16 cellular contexts compared by ENCODE assay signal in genomic region chr15:84783493-84784251, GRCh38. TPM values are rescaled to one million over a fixed set of nuclear protein-coding genes. Genes with fewer than 3 reads are reported as not detected.
DNase-seq lines count a peak whose midpoint lies in the region; TF ChIP-seq lines count a peak whose summit lies in the region.
"Had no signal": no experiment of that assay in that cellular context is flagged by ENCODE, and none has a peak within 500 bp of the region (broad histone marks: within the 10 kb centered on the region; RNA-seq: fewer than 3 reads in every experiment).

No MANE protein-coding gene starts in this region.

- H3K27me3 Mint-ChIP-seq in HFFc6 (ENCODE audit: insufficient read depth), result no peaks in the 10 kb centered on the region; the same call in 1 of the 2 replicates
- no peaks in the 10 kb centered on the region for H3K27me3 Mint-ChIP-seq in chondrocyte (ENCODE audit: low read depth)
- no peaks in the 10 kb centered on the region for H3K27me3 Mint-ChIP-seq in neural progenitor cell (ENCODE audit: insufficient read depth, low read depth)
- H3K27me3 Mint-ChIP-seq: CD4-positive, CD25-positive, alpha-beta regulatory T cell; stimulated activated memory B cell treated with anti-CD40 and anti-IgM and Interleukin-4, amounts not matched to agents 10 μg/mL and 1 μg/mL and 100 μg/mL, for 72 hours; type B pancreatic cell had no signal

- TF ChIP-seq CTCF in HFFc6 (IDR thresholded peaks at IDR 0.05), result peak; percentile 43
- TF ChIP-seq CTCF in chondrocyte (IDR thresholded peaks at IDR 0.05), result peak; percentile 11
- TF ChIP-seq CTCF in neural progenitor cell (IDR thresholded peaks at IDR 0.05), result peak; percentile 34

- no peak overlapping the region for H2AFZ ChIP-seq in neural progenitor cell (replicated peaks)

- no peak overlapping the region for H3K4me3 ChIP-seq in neural progenitor cell
- H3K4me3 ChIP-seq: ascending aorta had no signal

- H3K36me3 Mint-ChIP-seq in HFFc6 (ENCODE audit: low read depth) (peaks cover 26% of the 10 kb centered on the region), chondrocyte (ENCODE audit: low read depth) (peaks cover 31% of the 10 kb centered on the region), neural progenitor cell (peaks cover 33% of the 10 kb centered on the region)

- H3K27ac ChIP-seq in neural progenitor cell, result no peak overlapping the region
- H3K27ac ChIP-seq: ascending aorta had no signal

- H3K4me1 Mint-ChIP-seq in HFFc6 (ENCODE audit: low read depth), result peaks cover 13% of the 10 kb centered on the region; the same call in 1 of the 2 replicates
- peaks cover 21% of the 10 kb centered on the region for H3K4me1 Mint-ChIP-seq in chondrocyte (ENCODE audit: low read depth)
- H3K4me1 Mint-ChIP-seq in neural progenitor cell, result peaks cover 2% of the 10 kb centered on the region

- no peaks in the 10 kb centered on the region for H3K9me3 ChIP-seq in neural progenitor cell (ENCODE audit: low read depth)
- H3K9me3 ChIP-seq: ascending aorta had no signal

- H3K36me3 ChIP-seq in neural progenitor cell, result no peaks in the 10 kb centered on the region

- H3K9me3 Mint-ChIP-seq in HFFc6 (no peaks in the 10 kb centered on the region), chondrocyte (ENCODE audit: low read depth) (no peaks in the 10 kb centered on the region), neural progenitor cell (no peaks in the 10 kb centered on the region)
- H3K9me3 Mint-ChIP-seq: CD4-positive, CD25-positive, alpha-beta regulatory T cell; stimulated activated memory B cell treated with anti-CD40 and anti-IgM and Interleukin-4, amounts not matched to agents 10 μg/mL and 1 μg/mL and 100 μg/mL, for 72 hours; type B pancreatic cell had no signal

- H3K4me1 ChIP-seq in neural progenitor cell, result no peaks in the 10 kb centered on the region

- peak; percentile 54 for DNase-seq in activated CD8-positive, alpha-beta memory T cell treated with anti-CD3 and anti-CD28 coated beads for 24 hours
- DNase-seq in activated CD8-positive, alpha-beta memory T cell treated with anti-CD3 and anti-CD28 coated beads, Interleukin-2, amount 50 U/mL, for 4 hours, result no peak
- DNase-seq in HFFc6, result no peak
- no peak for DNase-seq in chondrocyte (ENCODE audit: low spot score)
- no peak for DNase-seq in neural progenitor cell (ENCODE audit: low spot score)
- DNase-seq in HPDE6-E6E7 (ENCODE audit: extremely low spot score), result no peak
- no peak for DNase-seq in Kasumi-1 (lab: John Stamatoyannopoulos, UW)
- no peak for DNase-seq in NCI-H2171 (lab: John Stamatoyannopoulos, UW)
- DNase-seq: activated effector memory CD4-positive, alpha-beta T cell treated with anti-CD3 and anti-CD28 coated beads, Interleukin-2, amount 50 U/mL, for 16 hours; CD4-positive, CD25-positive, alpha-beta regulatory T cell; dermis blood vessel endothelial cell; left cardiac atrium; NCI-H1436 had no signal

- no peak overlapping the region for H3K4me3 Mint-ChIP-seq in HFFc6
- no peak overlapping the region for H3K4me3 Mint-ChIP-seq in chondrocyte (ENCODE audit: unreplicated experiment)
- H3K4me3 Mint-ChIP-seq in neural progenitor cell, result no peak overlapping the region
- H3K4me3 Mint-ChIP-seq: CD4-positive, CD25-positive, alpha-beta regulatory T cell; stimulated activated memory B cell treated with anti-CD40 and anti-IgM and Interleukin-4, amounts not matched to agents 10 μg/mL and 1 μg/mL and 100 μg/mL, for 72 hours; type B pancreatic cell had no signal

- H4K20me1 ChIP-seq in neural progenitor cell (ENCODE audit: low read depth), result peaks cover 30% of the 10 kb centered on the region

- H3K9ac ChIP-seq in neural progenitor cell, result no peak overlapping the region

- H3F3A ChIP-seq in neural progenitor cell (ENCODE audit: low read depth), result peaks cover 2% of the 10 kb centered on the region

- H3K27ac Mint-ChIP-seq in HFFc6 (no peak overlapping the region), chondrocyte (ENCODE audit: unreplicated experiment) (no peak overlapping the region), neural progenitor cell (peak overlapping the region; percentile 37)
- H3K27ac Mint-ChIP-seq: stimulated activated memory B cell treated with anti-CD40 and anti-IgM and Interleukin-4, amounts not matched to agents 10 μg/mL and 1 μg/mL and 100 μg/mL, for 72 hours; type B pancreatic cell had no signal

- no peaks in the 10 kb centered on the region for H3K27me3 ChIP-seq in neural progenitor cell
- H3K27me3 ChIP-seq: ascending aorta had no signal

- H3K4me2 ChIP-seq in neural progenitor cell, result no peak overlapping the region

- H3K79me2 ChIP-seq in neural progenitor cell (ENCODE audit: low read depth), result peaks cover 48% of the 10 kb centered on the region

RNA-seq across cellular contexts. Expression of gene ALPK3, which starts 33.5 kb away (rescaled TPM):
- total RNA-seq in HFFc6 (2021; fragmentation: NEBNext Ultra II Directional; extraction: Animal tissue kit (Norgen Biotek cat#: 25700)), result under 1 TPM; 0.05 to 0.60 (median 0.26) TPM
- total RNA-seq in chondrocyte (0.56 to 6.4 TPM (median 4.2 TPM) in 3 replicates), neural progenitor cell (ENCODE audit: low replicate concordance) (5.4 and 9.5 TPM in 2 replicates)

RNA-seq across cellular contexts. Expression of gene ZNF592, which starts 35.3 kb away (rescaled TPM):
- total RNA-seq in HFFc6 (2021; fragmentation: NEBNext Ultra II Directional; extraction: Animal tissue kit (Norgen Biotek cat#: 25700)), result 10 to 100 TPM; 15.4 to 19.0 (median 17.6) TPM
- total RNA-seq in chondrocyte (30.6 to 31.5 TPM (median 30.6 TPM) in 3 replicates), neural progenitor cell (ENCODE audit: low replicate concordance) (5.8 and 10.3 TPM in 2 replicates)
